In genomic region chr13:112896736-112897602, GRCh38 we compare ENCODE assay signal across 23 cellular contexts.
"Had no signal": no experiment of that assay in that cellular context is flagged by ENCODE, and none has a peak within 500 bp of the region (broad histone marks: within the 10 kb centered on the region; RNA-seq: fewer than 3 reads in every experiment).

No MANE protein-coding gene starts in this region.

- H3K27ac ChIP-seq: body of pancreas, epithelial cell of prostate, hepatocyte, left lung, prostate gland, right atrium auricular region, tibial artery, vagina, VCaP had no signal

- H2AFZ ChIP-seq: hepatocyte had no signal

- H3K9me3 ChIP-seq: body of pancreas, left lung, prostate gland, right atrium auricular region, tibial artery, vagina had no signal

- H3K4me3 ChIP-seq: body of pancreas, dorsolateral prefrontal cortex, hepatocyte, left lung, prostate gland, right atrium auricular region, tibial artery, vagina had no signal

- FAIRE-seq: islet of Langerhans had no signal

- DNase-seq: activated CD4-positive, alpha-beta memory T cell treated with anti-CD3 and anti-CD28 coated beads for 36 hours; activated naive CD4-positive, alpha-beta T cell treated with Interleukin-2 at 50 U/mL for 16 hours; activated T-cell treated with anti-CD3 and anti-CD28 coated beads for 4 hours; caudate nucleus; foreskin fibroblast; mesendoderm; naive thymus-derived CD8-positive, alpha-beta T cell; occipital lobe; stimulated activated naive CD8-positive, alpha-beta T cell treated with anti-CD3 and anti-CD28 coated beads, Interleukin-15, Interleukin-2, amounts not matched to agents 100 U/mL and 50 U/mL, for 24 hours; substantia nigra; T-helper 2 cell; tibial artery had no signal

- H3K4me1 Mint-ChIP-seq: activated T-helper 17 cell treated with anti-CD3 and anti-CD28 coated beads, Interleukin-2, amount 50 U/mL, for 72 hours had no signal

- H3K27me3 ChIP-seq: body of pancreas, hepatocyte, right atrium auricular region, vagina had no signal

- ATAC-seq: activated T-helper 17 cell treated with anti-CD3 and anti-CD28 coated beads, Interleukin-2, amount 50 U/mL, for 72 hours; body of pancreas; left lung; naive thymus-derived CD8-positive, alpha-beta T cell; stimulated activated naive CD8-positive, alpha-beta T cell treated with anti-CD3 and anti-CD28 coated beads, Interleukin-15, Interleukin-2, amounts not matched to agents 100 U/mL and 50 U/mL, for 24 hours had no signal

- H3K36me3 ChIP-seq: left lung, prostate gland, right atrium auricular region, tibial artery, vagina had no signal

- H3K79me2 ChIP-seq: hepatocyte had no signal

- H3K4me3 Mint-ChIP-seq: activated CD4-positive, alpha-beta memory T cell treated with anti-CD3 and anti-CD28 coated beads for 36 hours; activated T-helper 17 cell treated with anti-CD3 and anti-CD28 coated beads, Interleukin-2, amount 50 U/mL, for 72 hours had no signal

- H3K4me2 ChIP-seq: hepatocyte had no signal

- H3K36me3 Mint-ChIP-seq: activated CD4-positive, alpha-beta memory T cell treated with anti-CD3 and anti-CD28 coated beads for 36 hours; naive thymus-derived CD8-positive, alpha-beta T cell had no signal

- H3K27ac Mint-ChIP-seq: activated CD4-positive, alpha-beta memory T cell treated with anti-CD3 and anti-CD28 coated beads for 36 hours; activated T-helper 17 cell treated with anti-CD3 and anti-CD28 coated beads, Interleukin-2, amount 50 U/mL, for 72 hours; naive thymus-derived CD8-positive, alpha-beta T cell had no signal

- H3K9me3 Mint-ChIP-seq: activated CD4-positive, alpha-beta memory T cell treated with anti-CD3 and anti-CD28 coated beads for 36 hours; activated T-helper 17 cell treated with anti-CD3 and anti-CD28 coated beads, Interleukin-2, amount 50 U/mL, for 72 hours; naive thymus-derived CD8-positive, alpha-beta T cell had no signal
